In genomic region chr14:96434040-96434439, GRCh38 we compare ENCODE assay signal across 17 cellular contexts.
"Had no signal": no experiment of that assay in that cellular context is flagged by ENCODE, and none has a peak within 500 bp of the region (broad histone marks: within the 10 kb centered on the region; RNA-seq: fewer than 3 reads in every experiment).

No MANE protein-coding gene starts in this region.

- H3K4me3 Mint-ChIP-seq: naive thymus-derived CD8-positive, alpha-beta T cell; stimulated activated naive CD8-positive, alpha-beta T cell treated with anti-CD3 and anti-CD28 coated beads, Interleukin-15, Interleukin-2, amounts not matched to agents 100 ng/mL and 50 ng/mL, for 24 hours had no signal

- H3K27ac Mint-ChIP-seq: stimulated activated naive CD8-positive, alpha-beta T cell treated with anti-CD3 and anti-CD28 coated beads, Interleukin-15, Interleukin-2, amounts not matched to agents 100 ng/mL and 50 ng/mL, for 24 hours had no signal

- ATAC-seq: esophagus mucosa; gastrocnemius medialis; heart right ventricle; left lobe of liver; mucosa of descending colon; naive thymus-derived CD8-positive, alpha-beta T cell had no signal

- H3K4me1 Mint-ChIP-seq: naive thymus-derived CD8-positive, alpha-beta T cell had no signal

- H3K9me3 ChIP-seq: gastrocnemius medialis, heart right ventricle, mucosa of descending colon, neutrophil, right atrium auricular region, tibial nerve had no signal

- H3K27me3 ChIP-seq: dorsolateral prefrontal cortex, gastrocnemius medialis, neutrophil, right atrium auricular region, tibial nerve had no signal

- H3K9me3 Mint-ChIP-seq: naive thymus-derived CD8-positive, alpha-beta T cell; stimulated activated naive CD8-positive, alpha-beta T cell treated with anti-CD3 and anti-CD28 coated beads, Interleukin-15, Interleukin-2, amounts not matched to agents 100 ng/mL and 50 ng/mL, for 24 hours had no signal

- H3K4me3 ChIP-seq: dorsolateral prefrontal cortex, gastrocnemius medialis, heart right ventricle, mucosa of descending colon, right atrium auricular region, smooth muscle cell, tibial nerve had no signal

- DNase-seq: cortex of kidney; dorsolateral prefrontal cortex; effector CD8-positive, alpha-beta T cell; gastrocnemius medialis; heart right ventricle; islet precursor cell; mucosa of descending colon; naive thymus-derived CD8-positive, alpha-beta T cell; posterior cingulate gyrus; stimulated activated CD4-positive, alpha-beta T cell treated with anti-CD3 and anti-CD28 coated beads, Interleukin-2, amount 100 ng/mL, for 48 hours had no signal

- H3K36me3 ChIP-seq: gastrocnemius medialis, heart right ventricle, neutrophil, right atrium auricular region, tibial nerve had no signal

- H3K4me1 ChIP-seq: gastrocnemius medialis, heart right ventricle, right atrium auricular region, tibial nerve had no signal

- H3K27ac ChIP-seq: dorsolateral prefrontal cortex, gastrocnemius medialis, heart right ventricle, neutrophil, right atrium auricular region, tibial nerve had no signal
